Comparison of ENCODE assay signal across 2 cellular contexts in genomic region chr7:101175664-101176063, GRCh38.
A peak's percentile ranks its signal among the peaks of the same experiment; 100 is the strongest.
TF ChIP-seq lines count a peak whose summit lies in the region.

No MANE protein-coding gene starts in this region.

TF ChIP-seq in GM23338, 12 proteins besides CTCF, POLR2A, EP300 and RAD21:
- TF ChIP-seq JUNB (IDR thresholded peaks at IDR 0.05; ENCODE audit: unreplicated experiment) (no peak), ZNF114 (CRISPR knock-in tag; IDR thresholded peaks at IDR 0.05) (no peak), EZH2 (IDR thresholded peaks at IDR 0.05; ENCODE audit: low read depth, unreplicated experiment) (no peak), STAT1 (IDR thresholded peaks at IDR 0.05; ENCODE audit: unreplicated experiment) (no peak), POLR2AphosphoS5 (IDR thresholded peaks at IDR 0.05; ENCODE audit: low read depth) (no peak), REST (IDR thresholded peaks at IDR 0.05; ENCODE audit: unreplicated experiment) (no peak), ETS1 (IDR thresholded peaks at IDR 0.05) (no peak), EZH2phosphoT487 (IDR thresholded peaks at IDR 0.05; ENCODE audit: unreplicated experiment) (no peak)

TF ChIP-seq in endothelial cell of umbilical vein, 7 proteins besides CTCF, POLR2A, EP300 and RAD21:
- TF ChIP-seq EZH2 (IDR thresholded peaks at IDR 0.05; ENCODE audit: borderline replicate concordance, low read depth, low read length, severe bottlenecking) (peak; percentile 54), MYC (IDR thresholded peaks at IDR 0.05; ENCODE audit: low read depth, low read length) (no peak)
